Comparison of ENCODE assay signal across 16 cellular contexts in genomic region chr9:2292733-2293132, GRCh38.
DNase-seq lines count a peak whose midpoint lies in the region; ATAC-seq and TF ChIP-seq lines count a peak whose summit lies in the region.
"Had no signal": no experiment of that assay in that cellular context is flagged by ENCODE, and none has a peak within 500 bp of the region (broad histone marks: within the 10 kb centered on the region; RNA-seq: fewer than 3 reads in every experiment).

No MANE protein-coding gene starts in this region.

- no peak overlapping the region for H3K4me3 ChIP-seq in Karpas-422 (ENCODE audit: low read length)
- no peak overlapping the region for H3K4me3 ChIP-seq in colonic mucosa
- H3K4me3 ChIP-seq in mucosa of descending colon = no peak overlapping the region
- H3K4me3 ChIP-seq in skeletal muscle tissue (ENCODE audit: low read length in 3 of 3) = no peak overlapping the region
- H3K4me3 ChIP-seq: MG63 had no signal

- DNase-seq in Karpas-422 (peak; percentile 58), colonic mucosa (no peak), mucosa of descending colon (no peak), Right ventricle myocardium inferior (ENCODE audit: missing footprints) (no peak), putamen (ENCODE audit: low spot score) (no peak)
- no peak for DNase-seq in activated effector memory CD4-positive, alpha-beta T cell treated with anti-CD3 and anti-CD28 coated beads, Interleukin-2, amount 50 U/mL, for 16 hours
- DNase-seq: AML-193; CD4-positive, alpha-beta memory T cell; DND-41; GDM1; MG63; SIG-M5 had no signal

- peak overlapping the region; percentile 52; the same call in 1 of the 2 replicates for H2AFZ ChIP-seq in Karpas-422 (ENCODE audit: low read length)

- H3K36me3 ChIP-seq in Karpas-422 (ENCODE audit: insufficient read depth, low read length) (no peaks in the 10 kb centered on the region; the same call in 1 of the 2 replicates), colonic mucosa (no peaks in the 10 kb centered on the region), mucosa of descending colon (ENCODE audit: low read depth) (no peaks in the 10 kb centered on the region), skeletal muscle tissue (ENCODE audit: control insufficient read depth in 3 of 3, insufficient read depth in 3 of 3, low read length in 3 of 3) (no peaks in the 10 kb centered on the region)
- H3K36me3 ChIP-seq: MG63 had no signal

- H3K27ac ChIP-seq in Karpas-422 (ENCODE audit: low read length) (peak overlapping the region; percentile 95), colonic mucosa (peak overlapping the region; percentile 18), skeletal muscle tissue (ENCODE audit: low read depth, low read length) (peak overlapping the region; percentile 84)
- H3K27ac ChIP-seq: KMS-11 had no signal

- TF ChIP-seq CTCF in colonic mucosa (IDR thresholded peaks at IDR 0.05) (no peak), mucosa of descending colon (IDR thresholded peaks at IDR 0.05) (no peak)

- H3K4me1 ChIP-seq in Karpas-422 (ENCODE audit: low read length) (peaks cover 74% of the 10 kb centered on the region), colonic mucosa (no peaks in the 10 kb centered on the region), mucosa of descending colon (ENCODE audit: low read depth) (no peaks in the 10 kb centered on the region), skeletal muscle tissue (ENCODE audit: control insufficient read depth in 3 of 3, insufficient read depth in 3 of 3, low read length in 3 of 3) (peaks cover 4 to 11% (median 8%) of the 10 kb centered on the region in 3 donors)

- H3K9me3 ChIP-seq in Karpas-422 (ENCODE audit: low read length) = no peaks in the 10 kb centered on the region
- H3K9me3 ChIP-seq in colonic mucosa = no peaks in the 10 kb centered on the region
- H3K9me3 ChIP-seq in mucosa of descending colon = no peaks in the 10 kb centered on the region
- no peaks in the 10 kb centered on the region for H3K9me3 ChIP-seq in skeletal muscle tissue (ENCODE audit: control insufficient read depth in 3 of 3, low read length in 3 of 3)
- H3K9me3 ChIP-seq: MG63 had no signal

- H3K9me2 ChIP-seq in Karpas-422 (replicated peaks; ENCODE audit: insufficient read depth, low read length) = no peaks in the 10 kb centered on the region

- H3K27me3 ChIP-seq in Karpas-422 (ENCODE audit: low read length) = no peaks in the 10 kb centered on the region
- H3K27me3 ChIP-seq in colonic mucosa = no peaks in the 10 kb centered on the region
- no peaks in the 10 kb centered on the region for H3K27me3 ChIP-seq in skeletal muscle tissue (ENCODE audit: control insufficient read depth in 3 of 3, insufficient read depth in 3 of 3, low read length in 3 of 3)
- H3K27me3 ChIP-seq: MG63 had no signal

- no peaks in the 10 kb centered on the region for H4K20me1 ChIP-seq in Karpas-422 (ENCODE audit: insufficient read depth, low read depth, low read length)

- peak; percentile 14 for ATAC-seq in mucosa of descending colon
- no peak for ATAC-seq in HG02970 (IDR thresholded peaks at IDR 0.05; ENCODE audit: low FRiP score, unreplicated experiment)
- ATAC-seq in Right ventricle myocardium inferior = no peak
- ATAC-seq: HepG2 had no signal

- H3K9ac ChIP-seq in Karpas-422 (ENCODE audit: low read length) (peak overlapping the region; percentile 56), colonic mucosa (ENCODE audit: low read depth in 2 of 2, low read length in 2 of 2) (no peak overlapping the region), skeletal muscle tissue (ENCODE audit: low read depth in 1 of 3, low read length in 3 of 3) (no peak overlapping the region)
- H3K9ac ChIP-seq: KMS-11 had no signal

- H3K4me2 ChIP-seq in Karpas-422 (ENCODE audit: low read depth, low read length, poor library complexity, severe bottlenecking) = peak overlapping the region; percentile 31
- H3K4me2 ChIP-seq: KMS-11 had no signal

- intact Hi-C loops in colonic mucosa (cut with DNase I) (no loop called here), mucosa of descending colon (cut with DNase I, micrococcal nuclease) (no loop called here), Right ventricle myocardium inferior (cut with DNase I) (no loop called here)

- no peaks in the 10 kb centered on the region for H3K79me2 ChIP-seq in Karpas-422 (ENCODE audit: low read length)

Comparison
In these comparisons a context has a peak if more than half of its experiments do, and no peak if none do; other contexts are left out.
1. H3K27ac ChIP-seq: peak in every context shown above with its lines; median percentile 95 in Karpas-422; 84 in skeletal muscle tissue; 18 in colonic mucosa.